Comparison of ENCODE assay signal across 15 cellular contexts in the genomic region with DNA sequence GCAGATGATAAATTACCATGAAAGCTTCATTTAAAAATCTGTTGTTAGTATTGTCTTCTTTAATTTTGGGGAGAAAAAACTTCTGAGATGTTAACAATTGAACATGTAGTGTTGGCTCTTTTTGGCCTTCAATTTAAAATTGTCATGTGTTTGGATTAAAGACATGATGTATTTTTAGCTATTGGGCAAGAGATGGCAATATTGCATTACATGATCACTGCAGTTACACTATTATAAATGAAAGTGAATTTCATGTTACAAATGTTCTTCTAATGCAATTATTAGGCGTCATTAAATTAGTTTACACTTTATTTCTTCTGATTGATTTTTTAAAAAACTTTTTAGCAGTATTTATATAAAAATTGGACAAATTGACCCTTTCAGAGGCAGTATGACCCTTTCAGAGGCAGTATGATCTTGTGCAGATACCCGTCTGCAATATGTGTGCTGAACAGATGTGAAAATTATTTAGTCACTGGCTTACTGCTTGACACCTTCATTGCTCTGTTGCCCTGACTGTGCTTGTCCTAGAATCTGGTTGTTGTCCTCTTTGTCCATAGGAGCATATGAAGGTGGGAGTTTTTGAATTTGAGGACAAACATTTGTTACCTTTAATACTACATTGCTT. TPM values are rescaled to one million over a fixed set of nuclear protein-coding genes. Genes with fewer than 3 reads are reported as not detected.
DNase-seq lines count a peak whose midpoint lies in the region; ATAC-seq and TF ChIP-seq lines count a peak whose summit lies in the region.
"Had no signal": no experiment of that assay in that cellular context is flagged by ENCODE, and none has a peak within 500 bp of the region (broad histone marks: within the 10 kb centered on the region; RNA-seq: fewer than 3 reads in every experiment).

No MANE protein-coding gene starts in this region.

- ATAC-seq in GM21423 (IDR thresholded peaks at IDR 0.05; ENCODE audit: unreplicated experiment), result no peak

- H3K79me2 ChIP-seq in neural cell (replicated peaks; ENCODE audit: insufficient read depth, low read length), result peaks cover 10% of the 10 kb centered on the region
- H3K79me2 ChIP-seq: parathyroid adenoma had no signal

- H2AFZ ChIP-seq in neural cell (ENCODE audit: low read depth, low read length), result no peak overlapping the region
- H2AFZ ChIP-seq: parathyroid adenoma had no signal

- TF ChIP-seq EP300 in neural cell (conservative IDR thresholded peaks at IDR 0.05; ENCODE audit: poor library complexity, severe bottlenecking) (no peak), tibial nerve (IDR thresholded peaks at IDR 0.05) (no peak)

- peak overlapping the region; percentile 11 to 72 (median 44) for H3K27ac Mint-ChIP-seq in brain
- H3K27ac Mint-ChIP-seq: mesothelial cell of epicardium had no signal

- TF ChIP-seq RAD21 in neural cell (conservative IDR thresholded peaks at IDR 0.05), result peak; percentile 70

- no peak overlapping the region for H3K4me2 ChIP-seq in neural cell (ENCODE audit: low read length)

- no peaks in the 10 kb centered on the region for H3K9me3 Mint-ChIP-seq in brain

- H4K20me1 ChIP-seq in neural cell (ENCODE audit: insufficient read depth), result no peaks in the 10 kb centered on the region

- H3K4me1 Mint-ChIP-seq in brain, result peaks cover 50% of the 10 kb centered on the region

- no peak overlapping the region for H3K4me3 Mint-ChIP-seq in brain
- H3K4me3 Mint-ChIP-seq: mesothelial cell of epicardium had no signal

- H3K36me3 ChIP-seq in neural cell (ENCODE audit: insufficient read depth, low read length) (no peaks in the 10 kb centered on the region), tibial nerve (no peaks in the 10 kb centered on the region)
- H3K36me3 ChIP-seq: thyroid gland had no signal

- H3F3A ChIP-seq in neural cell (ENCODE audit: insufficient read depth, low read length, poor library complexity, severe bottlenecking), result no peaks in the 10 kb centered on the region

- H3K9me2 ChIP-seq in neural cell (ENCODE audit: insufficient read depth, low read length), result no peaks in the 10 kb centered on the region

- no peak for TF ChIP-seq POLR2A in tibial nerve (IDR thresholded peaks at IDR 0.05)

- peaks cover 0 to 11% (median 0%) of the 10 kb centered on the region in 4 donors for H3K4me1 ChIP-seq in tibial nerve
- H3K4me1 ChIP-seq: parathyroid adenoma, thyroid gland had no signal

- peaks cover 15% of the 10 kb centered on the region for H3K36me3 Mint-ChIP-seq in brain

- H3K27ac ChIP-seq in neural cell (ENCODE audit: low read length), result no peak overlapping the region
- no peak overlapping the region for H3K27ac ChIP-seq in tibial nerve
- H3K27ac ChIP-seq: parathyroid adenoma, thyroid gland had no signal

- TF ChIP-seq CTCF in brain (conservative IDR thresholded peaks at IDR 0.05) (peak; percentile 41 to 46), neural cell (IDR thresholded peaks at IDR 0.05; ENCODE audit: poor library complexity, severe bottlenecking) (peak; percentile 58), tibial nerve (IDR thresholded peaks at IDR 0.05) (no peak)

- DNase-seq in DMS53 (lab: John Stamatoyannopoulos, UW) (peak; percentile 25), DMS53 treated with DMSO at 0.1 percent for 48 hours (lab: John Stamatoyannopoulos, UW; ENCODE audit: unreplicated experiment) (no peak), NCI-H446 (lab: John Stamatoyannopoulos, UW) (peak; percentile 33 to 50), tibial nerve (ENCODE audit: low spot score in 2 of 2) (no peak), RPMI8226 (no peak)
- DNase-seq: 8988T; activated naive CD4-positive, alpha-beta T cell treated with anti-CD3 and anti-CD28 coated beads, Interleukin-2, amount 50 U/mL, for 16 hours; NCI-H187 treated with DMSO at 0.1 percent for 48 hours; T1000; thyroid gland had no signal

- H3K9ac ChIP-seq in neural cell (ENCODE audit: low read length), result no peak overlapping the region
- H3K9ac ChIP-seq: parathyroid adenoma had no signal

- H3K9me3 ChIP-seq in neural cell (ENCODE audit: low read length) (no peaks in the 10 kb centered on the region), tibial nerve (no peaks in the 10 kb centered on the region)
- H3K9me3 ChIP-seq: thyroid gland had no signal

- no peaks in the 10 kb centered on the region for H3K27me3 ChIP-seq in neural cell (ENCODE audit: insufficient read depth, low read depth, low read length)
- no peaks in the 10 kb centered on the region for H3K27me3 ChIP-seq in tibial nerve
- H3K27me3 ChIP-seq: thyroid gland had no signal

- WGBS in tibial nerve, 2 donors, result 44 to 63% methylated on average over 2 of the region's 2 CpGs

- H3K4me3 ChIP-seq in neural cell (ENCODE audit: low read length), result no peak overlapping the region
- no peak overlapping the region for H3K4me3 ChIP-seq in tibial nerve
- H3K4me3 ChIP-seq: thyroid gland had no signal

- no peaks in the 10 kb centered on the region for H3K27me3 Mint-ChIP-seq in brain

TF ChIP-seq in neural cell, 6 proteins besides CTCF, POLR2A, EP300 and RAD21:
- TF ChIP-seq SMC3 (conservative IDR thresholded peaks at IDR 0.05; ENCODE audit: poor library complexity), result peak; percentile 55
- TF ChIP-seq EZH2 (IDR thresholded peaks at IDR 0.05; ENCODE audit: borderline replicate concordance, insufficient read depth, low read length, poor library complexity, severe bottlenecking), result no peak
- TF ChIP-seq MXI1 (conservative IDR thresholded peaks at IDR 0.05; ENCODE audit: poor library complexity, severe bottlenecking), result no peak
- TF ChIP-seq POLR2AphosphoS5 (IDR thresholded peaks at IDR 0.05), result no peak
- no peak for TF ChIP-seq TAF1 (IDR thresholded peaks at IDR 0.05; ENCODE audit: low read depth)
- TF ChIP-seq, protein P1, sequence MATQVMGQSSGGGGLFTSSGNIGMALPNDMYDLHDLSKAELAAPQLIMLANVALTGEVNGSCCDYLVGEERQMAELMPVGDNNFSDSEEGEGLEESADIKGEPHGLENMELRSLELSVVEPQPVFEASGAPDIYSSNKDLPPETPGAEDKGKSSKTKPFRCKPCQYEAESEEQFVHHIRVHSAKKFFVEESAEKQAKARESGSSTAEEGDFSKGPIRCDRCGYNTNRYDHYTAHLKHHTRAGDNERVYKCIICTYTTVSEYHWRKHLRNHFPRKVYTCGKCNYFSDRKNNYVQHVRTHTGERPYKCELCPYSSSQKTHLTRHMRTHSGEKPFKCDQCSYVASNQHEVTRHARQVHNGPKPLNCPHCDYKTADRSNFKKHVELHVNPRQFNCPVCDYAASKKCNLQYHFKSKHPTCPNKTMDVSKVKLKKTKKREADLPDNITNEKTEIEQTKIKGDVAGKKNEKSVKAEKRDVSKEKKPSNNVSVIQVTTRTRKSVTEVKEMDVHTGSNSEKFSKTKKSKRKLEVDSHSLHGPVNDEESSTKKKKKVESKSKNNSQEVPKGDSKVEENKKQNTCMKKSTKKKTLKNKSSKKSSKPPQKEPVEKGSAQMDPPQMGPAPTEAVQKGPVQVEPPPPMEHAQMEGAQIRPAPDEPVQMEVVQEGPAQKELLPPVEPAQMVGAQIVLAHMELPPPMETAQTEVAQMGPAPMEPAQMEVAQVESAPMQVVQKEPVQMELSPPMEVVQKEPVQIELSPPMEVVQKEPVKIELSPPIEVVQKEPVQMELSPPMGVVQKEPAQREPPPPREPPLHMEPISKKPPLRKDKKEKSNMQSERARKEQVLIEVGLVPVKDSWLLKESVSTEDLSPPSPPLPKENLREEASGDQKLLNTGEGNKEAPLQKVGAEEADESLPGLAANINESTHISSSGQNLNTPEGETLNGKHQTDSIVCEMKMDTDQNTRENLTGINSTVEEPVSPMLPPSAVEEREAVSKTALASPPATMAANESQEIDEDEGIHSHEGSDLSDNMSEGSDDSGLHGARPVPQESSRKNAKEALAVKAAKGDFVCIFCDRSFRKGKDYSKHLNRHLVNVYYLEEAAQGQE (IDR thresholded peaks at IDR 0.05; ENCODE audit: borderline replicate concordance), result no peak

RNA-seq across cellular contexts. Expression of a gene that starts 25.8 kb away (rescaled TPM):
- polyA plus RNA-seq in brain (ENCODE audit: insufficient read depth, low read depth, low replicate concordance), result 21.7 TPM
- polyA plus RNA-seq in neural cell, result 10.7 and 11.2 TPM in 2 replicates
- polyA minus RNA-seq in neural cell, result 30.9 and 34.4 TPM in 2 replicates
- 10 to 100 TPM; 13.5 to 21.2 (median 17.3) TPM for total RNA-seq in tibial nerve

Comparison
In these comparisons a context has a peak if more than half of its experiments do, and no peak if none do; other contexts are left out.
1. DNase-seq: peak in DMS53 (single experiment) and NCI-H446 (2 of 2); none in DMS53 treated with DMSO at 0.1 percent for 48 hours (single experiment), tibial nerve (0 of 2) and RPMI8226 (single experiment).
2. CTCF ChIP-seq: peak in brain (2 of 2) and neural cell (single experiment); none in tibial nerve (0 of 5).